11 cellular contexts compared by ENCODE assay signal in the genomic region with DNA sequence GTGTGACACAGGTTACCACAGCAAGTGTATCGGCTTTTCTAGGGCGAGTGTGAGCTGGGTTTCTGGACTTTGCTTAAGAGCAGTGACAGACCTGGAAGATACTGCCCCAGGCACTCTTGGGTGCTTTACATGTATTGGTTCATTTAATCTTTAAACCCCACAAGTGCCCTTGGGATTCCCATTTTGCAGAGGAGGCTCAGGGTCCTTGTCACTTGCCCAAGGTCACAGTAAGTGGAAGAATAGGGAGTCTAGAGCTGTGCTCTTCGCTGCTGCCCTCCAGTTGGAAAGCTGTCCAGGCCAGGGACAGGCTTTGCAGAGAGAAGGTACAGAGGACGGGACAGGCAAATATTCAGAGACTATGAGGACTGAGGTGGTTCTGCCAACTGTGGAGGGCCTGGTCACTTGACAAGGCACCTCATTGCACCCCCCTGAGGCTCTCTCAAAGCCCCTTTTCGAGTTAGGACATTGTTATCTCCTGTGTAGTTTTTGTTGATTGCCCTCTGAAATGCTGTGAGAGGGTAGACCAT. TPM values are rescaled to one million over a fixed set of nuclear protein-coding genes. Genes with fewer than 3 reads are reported as not detected.
DNase-seq lines count a peak whose midpoint lies in the region; ATAC-seq and TF ChIP-seq lines count a peak whose summit lies in the region.
"Had no signal": no experiment of that assay in that cellular context is flagged by ENCODE, and none has a peak within 500 bp of the region (broad histone marks: within the 10 kb centered on the region; RNA-seq: fewer than 3 reads in every experiment).

No MANE protein-coding gene starts in this region.

- H3K4me3 ChIP-seq in urinary bladder (ENCODE audit: low read depth, low read length) = no peak overlapping the region

- peak overlapping the region; percentile 27 for H3K4me3 Mint-ChIP-seq in activated naive CD4-positive, alpha-beta T cell treated with anti-CD3 and anti-CD28 coated beads, Interleukin-2, amount 50 U/mL, for 24 hours
- peak overlapping the region; percentile 32 for H3K4me3 Mint-ChIP-seq in activated naive CD8-positive, alpha-beta T cell
- no peak overlapping the region for H3K4me3 Mint-ChIP-seq in mesothelial cell of epicardium

- no peaks in the 10 kb centered on the region for H3K36me3 ChIP-seq in urinary bladder (ENCODE audit: insufficient read depth)

- WGBS in urinary bladder = 85% methylated on average over 5 of the region's 5 CpGs

- H3K4me1 Mint-ChIP-seq in activated naive CD4-positive, alpha-beta T cell treated with anti-CD3 and anti-CD28 coated beads, Interleukin-2, amount 50 U/mL, for 24 hours = peaks cover 75% of the 10 kb centered on the region
- peaks cover 79% of the 10 kb centered on the region for H3K4me1 Mint-ChIP-seq in activated naive CD8-positive, alpha-beta T cell (ENCODE audit: low read depth)
- peaks cover 49% of the 10 kb centered on the region for H3K4me1 Mint-ChIP-seq in mesothelial cell of epicardium

- H3K4me1 ChIP-seq in urinary bladder (ENCODE audit: insufficient read depth) = peaks cover 2% of the 10 kb centered on the region

- H3K9me3 Mint-ChIP-seq in activated naive CD4-positive, alpha-beta T cell treated with anti-CD3 and anti-CD28 coated beads, Interleukin-2, amount 50 U/mL, for 24 hours = no peaks in the 10 kb centered on the region
- no peaks in the 10 kb centered on the region for H3K9me3 Mint-ChIP-seq in activated naive CD8-positive, alpha-beta T cell (ENCODE audit: low read depth)
- H3K9me3 Mint-ChIP-seq in mesothelial cell of epicardium = no peaks in the 10 kb centered on the region

- peak overlapping the region; percentile 96 for H3K27ac Mint-ChIP-seq in activated naive CD4-positive, alpha-beta T cell treated with anti-CD3 and anti-CD28 coated beads, Interleukin-2, amount 50 U/mL, for 24 hours
- H3K27ac Mint-ChIP-seq in activated naive CD8-positive, alpha-beta T cell = peak overlapping the region; percentile 98
- H3K27ac Mint-ChIP-seq in mesothelial cell of epicardium = peak overlapping the region; percentile 94

- TF ChIP-seq CTCF in mesothelial cell of epicardium (IDR thresholded peaks at IDR 0.05; ENCODE audit: unreplicated experiment) = no peak

- DNase-seq in activated naive CD4-positive, alpha-beta T cell treated with anti-CD3 and anti-CD28 coated beads, Interleukin-2, amount 50 U/mL, for 16 hours = no peak
- no peak for DNase-seq in mesothelial cell of epicardium (ENCODE audit: low spot score in 2 of 2, unreplicated experiment in 2 of 2)
- DNase-seq in stimulated activated CD4-positive, alpha-beta T cell treated with anti-CD3 and anti-CD28 coated beads, Interleukin-4, amount 100 ng/mL, for 1 hour = no peak
- DNase-seq: kidney glomerular epithelial cell, MV-4-11, NCI-H524 had no signal

- ATAC-seq in HG02970 (IDR thresholded peaks at IDR 0.05; ENCODE audit: low FRiP score, unreplicated experiment) (no peak), GM21576 (IDR thresholded peaks at IDR 0.05; ENCODE audit: unreplicated experiment) (no peak)

- H3K36me3 Mint-ChIP-seq in activated naive CD4-positive, alpha-beta T cell treated with anti-CD3 and anti-CD28 coated beads, Interleukin-2, amount 50 U/mL, for 24 hours = peaks cover 12% of the 10 kb centered on the region
- peaks cover 16% of the 10 kb centered on the region for H3K36me3 Mint-ChIP-seq in activated naive CD8-positive, alpha-beta T cell
- H3K36me3 Mint-ChIP-seq in mesothelial cell of epicardium = peaks cover 5% of the 10 kb centered on the region

- H3K27me3 Mint-ChIP-seq in activated naive CD4-positive, alpha-beta T cell treated with anti-CD3 and anti-CD28 coated beads, Interleukin-2, amount 50 U/mL, for 24 hours = no peaks in the 10 kb centered on the region
- H3K27me3 Mint-ChIP-seq in activated naive CD8-positive, alpha-beta T cell = no peaks in the 10 kb centered on the region
- H3K27me3 Mint-ChIP-seq in mesothelial cell of epicardium (ENCODE audit: low read depth) = no peaks in the 10 kb centered on the region

- peak overlapping the region; percentile 47 for H3K27ac ChIP-seq in urinary bladder (ENCODE audit: low read depth)

RNA-seq across cellular contexts. Expression of a gene that starts 42.4 kb away (rescaled TPM):
- total RNA-seq in mesothelial cell of epicardium (19.1 to 19.6 TPM (median 19.5 TPM) in 3 replicates), urinary bladder (1.3 TPM)
- 6.7 TPM for polyA plus RNA-seq in urinary bladder

RNA-seq across cellular contexts. Expression of a gene that starts 57.9 kb away (rescaled TPM):
- total RNA-seq in mesothelial cell of epicardium = 137 to 141 TPM (median 138 TPM) in 3 replicates
- 81.4 TPM for total RNA-seq in urinary bladder
- polyA plus RNA-seq in urinary bladder = 115 TPM
